Comparison of ENCODE assay signal across 1 cellular context in the genomic region with DNA sequence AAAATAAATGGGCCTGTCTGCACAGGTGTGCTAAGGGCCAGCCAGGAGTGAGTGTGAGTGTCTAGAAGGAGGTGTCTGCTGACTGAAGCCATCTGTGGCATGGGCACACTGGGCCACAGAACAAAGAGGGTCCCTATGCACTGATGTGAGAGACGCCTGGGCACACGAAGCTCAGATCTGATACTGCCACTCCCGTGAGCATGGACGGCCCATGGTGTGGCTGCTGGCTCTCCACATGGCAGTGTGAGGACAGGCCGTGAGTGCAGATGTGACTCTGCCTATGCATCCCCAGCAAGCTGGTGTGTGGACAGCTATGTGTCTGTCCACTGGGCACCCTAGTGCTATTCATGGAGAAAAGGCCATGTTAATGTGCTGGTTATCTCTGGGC.
TF ChIP-seq lines count a peak whose summit lies in the region.

No MANE protein-coding gene starts in this region.

TF ChIP-seq in WTC11, 78 proteins besides CTCF, POLR2A, EP300 and RAD21:
- TF ChIP-seq PRDM15 (CRISPR knock-in tag; IDR thresholded peaks at IDR 0.05), result no peak
- no peak for TF ChIP-seq NR1H2 (CRISPR knock-in tag; IDR thresholded peaks at IDR 0.05)
- TF ChIP-seq ZNF425 (CRISPR knock-in tag; conservative IDR thresholded peaks at IDR 0.05), result no peak
- no peak for TF ChIP-seq FOXJ3 (CRISPR knock-in tag; IDR thresholded peaks at IDR 0.05; ENCODE audit: borderline replicate concordance)
- TF ChIP-seq, protein P1, sequence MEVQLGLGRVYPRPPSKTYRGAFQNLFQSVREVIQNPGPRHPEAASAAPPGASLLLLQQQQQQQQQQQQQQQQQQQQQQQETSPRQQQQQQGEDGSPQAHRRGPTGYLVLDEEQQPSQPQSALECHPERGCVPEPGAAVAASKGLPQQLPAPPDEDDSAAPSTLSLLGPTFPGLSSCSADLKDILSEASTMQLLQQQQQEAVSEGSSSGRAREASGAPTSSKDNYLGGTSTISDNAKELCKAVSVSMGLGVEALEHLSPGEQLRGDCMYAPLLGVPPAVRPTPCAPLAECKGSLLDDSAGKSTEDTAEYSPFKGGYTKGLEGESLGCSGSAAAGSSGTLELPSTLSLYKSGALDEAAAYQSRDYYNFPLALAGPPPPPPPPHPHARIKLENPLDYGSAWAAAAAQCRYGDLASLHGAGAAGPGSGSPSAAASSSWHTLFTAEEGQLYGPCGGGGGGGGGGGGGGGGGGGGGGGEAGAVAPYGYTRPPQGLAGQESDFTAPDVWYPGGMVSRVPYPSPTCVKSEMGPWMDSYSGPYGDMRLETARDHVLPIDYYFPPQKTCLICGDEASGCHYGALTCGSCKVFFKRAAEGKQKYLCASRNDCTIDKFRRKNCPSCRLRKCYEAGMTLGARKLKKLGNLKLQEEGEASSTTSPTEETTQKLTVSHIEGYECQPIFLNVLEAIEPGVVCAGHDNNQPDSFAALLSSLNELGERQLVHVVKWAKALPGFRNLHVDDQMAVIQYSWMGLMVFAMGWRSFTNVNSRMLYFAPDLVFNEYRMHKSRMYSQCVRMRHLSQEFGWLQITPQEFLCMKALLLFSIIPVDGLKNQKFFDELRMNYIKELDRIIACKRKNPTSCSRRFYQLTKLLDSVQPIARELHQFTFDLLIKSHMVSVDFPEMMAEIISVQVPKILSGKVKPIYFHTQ (CRISPR knock-in tag; IDR thresholded peaks at IDR 0.05), result no peak
- TF ChIP-seq JUN (CRISPR knock-in tag; IDR thresholded peaks at IDR 0.05), result no peak
- no peak for TF ChIP-seq ZNF317 (CRISPR knock-in tag; IDR thresholded peaks at IDR 0.05; ENCODE audit: borderline replicate concordance, low read depth)
- TF ChIP-seq, protein P2, sequence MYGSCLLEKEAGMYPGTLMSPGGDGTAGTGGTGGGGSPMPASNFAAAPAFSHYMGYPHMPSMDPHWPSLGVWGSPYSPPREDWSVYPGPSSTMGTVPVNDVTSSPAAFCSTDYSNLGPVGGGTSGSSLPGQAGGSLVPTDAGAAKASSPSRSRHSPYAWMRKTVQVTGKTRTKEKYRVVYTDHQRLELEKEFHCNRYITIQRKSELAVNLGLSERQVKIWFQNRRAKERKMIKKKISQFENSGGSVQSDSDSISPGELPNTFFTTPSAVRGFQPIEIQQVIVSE (CRISPR knock-in tag; IDR thresholded peaks at IDR 0.05; ENCODE audit: borderline replicate concordance), result no peak
- no peak for TF ChIP-seq JAZF1 (CRISPR knock-in tag; IDR thresholded peaks at IDR 0.05)
- TF ChIP-seq TP53 (CRISPR knock-in tag; IDR thresholded peaks at IDR 0.05), result no peak
- no peak for TF ChIP-seq MYBL2 (CRISPR knock-in tag; IDR thresholded peaks at IDR 0.05)
- TF ChIP-seq ELF4 (CRISPR knock-in tag; IDR thresholded peaks at IDR 0.05; ENCODE audit: low read depth), result no peak
- no peak for TF ChIP-seq GABPB1 (CRISPR knock-in tag; IDR thresholded peaks at IDR 0.05)
- TF ChIP-seq TCF7 (CRISPR knock-in tag; IDR thresholded peaks at IDR 0.05; ENCODE audit: low read depth), result no peak
- TF ChIP-seq SMAD4 (CRISPR knock-in tag; IDR thresholded peaks at IDR 0.05), result no peak
- TF ChIP-seq ZNF121 (CRISPR knock-in tag; IDR thresholded peaks at IDR 0.05), result no peak
- TF ChIP-seq HMGXB4 (CRISPR knock-in tag; IDR thresholded peaks at IDR 0.05), result no peak
